ENCODE assay signal across 8 cellular contexts in the genomic region with DNA sequence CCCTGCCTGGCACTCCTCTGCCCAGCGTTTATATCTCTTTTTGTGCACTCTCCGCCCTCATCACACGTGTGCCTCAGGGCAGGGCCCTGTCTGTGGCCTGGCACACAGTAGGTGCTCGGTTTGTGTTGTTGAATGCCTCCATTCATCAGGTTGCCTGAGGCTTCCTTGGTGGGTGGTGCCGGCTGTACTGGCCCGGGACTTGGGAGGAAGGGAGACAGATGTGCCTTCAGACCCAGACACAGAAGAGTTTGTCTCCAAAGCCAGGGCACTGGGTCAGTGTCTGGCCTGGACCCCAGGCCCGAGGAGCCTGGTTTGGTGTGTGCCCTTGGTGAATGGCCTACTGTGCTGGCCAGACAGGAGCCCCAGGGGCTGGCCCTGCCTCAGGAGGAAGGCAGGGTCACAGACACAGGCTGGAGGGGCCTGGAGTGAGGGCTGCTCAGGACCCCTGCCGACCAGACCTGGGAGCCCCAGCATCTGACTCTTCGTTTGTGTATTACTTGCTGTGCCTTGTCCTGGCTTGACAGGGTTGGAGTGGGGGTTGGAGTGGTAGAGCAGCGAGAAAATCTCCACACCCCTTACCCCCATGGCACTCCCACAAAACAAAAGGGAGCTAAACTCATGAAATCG.
DNase-seq lines count a peak whose midpoint lies in the region; ATAC-seq and TF ChIP-seq lines count a peak whose summit lies in the region.

No MANE protein-coding gene starts in this region.

- in situ Hi-C loops in SK-MEL-5 (cut with HindIII; ENCODE audit: low pct_unique_long_range_greater_than_20kb, low sequenced_read_pairs): no loop called here

- WGBS in psoas muscle, 3 donors: 34 to 42% (median 41%) methylated on average over 11 of the region's 11 CpGs

- H3K4me3 ChIP-seq in GM08714 (ENCODE audit: low read length): peak overlapping the region; percentile 65; the same call in 1 of the 2 replicates
- H3K4me3 ChIP-seq in fibroblast of mammary gland (ENCODE audit: control insufficient read depth, low read depth, low read length): peak overlapping the region; percentile 60
- H3K4me3 ChIP-seq in psoas muscle: peak overlapping the region; percentile 74

- H3K9me3 ChIP-seq in psoas muscle: no peaks in the 10 kb centered on the region

- no peaks in the 10 kb centered on the region for H3K36me3 ChIP-seq in psoas muscle (ENCODE audit: insufficient read depth in 1 of 2, low read depth in 1 of 2)

- no peaks in the 10 kb centered on the region for H3K27me3 ChIP-seq in psoas muscle (ENCODE audit: insufficient read depth in 3 of 3, low read length in 2 of 3)

- ATAC-seq in psoas muscle (peak in 2 of 4 donors; percentile 1), GM21717 (IDR thresholded peaks at IDR 0.05; ENCODE audit: unreplicated experiment) (no peak), HG02678 (IDR thresholded peaks at IDR 0.05; ENCODE audit: unreplicated experiment) (no peak)

- intact Hi-C loops in psoas muscle (cut with DNase I): no loop called here

- H3K27ac ChIP-seq in psoas muscle: peak overlapping the region; percentile 85

- TF ChIP-seq CTCF in fibroblast of mammary gland (conservative IDR thresholded peaks at IDR 0.05; ENCODE audit: control insufficient read depth, insufficient read depth, low read depth, low read length) (no peak), psoas muscle (IDR thresholded peaks at IDR 0.05) (no peak)

- peaks cover 26% of the 10 kb centered on the region for H3K4me1 ChIP-seq in psoas muscle

- DNase-seq in SK-MEL-5 (ENCODE audit: low read depth, low spot score) (peak; percentile 81), fibroblast of mammary gland (ENCODE audit: low read depth) (no peak), psoas muscle (no peak), NOMO-1 treated with dmso at 0.1 percent for 144 hours (lab: John Stamatoyannopoulos, UW; ENCODE audit: unreplicated experiment) (no peak), SHP77 (lab: John Stamatoyannopoulos, UW) (no peak)
